ENCODE assay signal across 1 cellular context in the genomic region with DNA sequence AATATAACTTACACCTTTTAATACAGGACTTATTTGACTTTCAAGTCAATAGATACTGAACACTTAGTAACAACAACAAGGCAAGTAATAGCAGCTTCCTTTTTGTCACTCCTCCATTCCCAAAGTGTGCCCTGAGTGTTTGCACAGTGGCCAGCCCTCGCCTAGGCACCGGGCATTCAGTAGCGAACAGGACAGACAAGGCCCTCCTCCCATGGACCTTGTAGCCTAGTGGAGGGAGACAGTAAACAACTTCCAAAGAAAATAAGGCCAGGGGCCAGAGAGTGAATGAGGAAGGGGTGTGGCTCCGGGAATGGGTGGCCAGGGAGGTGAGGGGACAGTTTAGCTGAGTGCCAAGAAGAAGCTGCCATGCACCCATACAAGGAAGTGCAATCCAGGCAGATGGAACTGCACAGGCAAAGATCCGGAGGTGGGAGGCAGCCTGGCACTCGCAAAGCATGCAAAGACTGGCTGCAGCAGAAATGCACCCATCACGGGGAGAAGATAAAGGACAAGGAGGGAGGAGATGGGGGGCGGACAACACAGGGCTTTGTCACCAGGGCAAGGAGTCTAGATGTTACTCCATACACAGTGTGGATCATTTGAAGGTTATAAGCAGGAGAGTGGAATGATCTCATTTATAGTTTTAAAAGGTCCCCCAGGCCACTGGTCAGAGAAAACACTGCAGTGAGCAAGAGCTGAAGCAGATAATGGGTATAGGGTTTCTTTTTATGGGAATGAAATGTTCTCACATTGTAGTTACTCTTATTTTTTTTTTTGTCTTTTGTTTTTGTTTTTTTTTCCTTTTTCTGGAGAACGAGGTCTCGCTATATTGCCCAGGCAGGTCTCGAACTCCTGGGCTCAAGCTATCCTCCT.
TF ChIP-seq lines count a peak whose summit lies in the region.

No MANE protein-coding gene starts in this region.

TF ChIP-seq in GM23338, 12 proteins besides CTCF, POLR2A, EP300 and RAD21:
- TF ChIP-seq ETS1 (IDR thresholded peaks at IDR 0.05), result no peak
- no peak for TF ChIP-seq ZNF462 (CRISPR knock-in tag; IDR thresholded peaks at IDR 0.05)
- TF ChIP-seq ZNF114 (CRISPR knock-in tag; IDR thresholded peaks at IDR 0.05), result no peak
- TF ChIP-seq CREB1 (CRISPR knock-in tag; IDR thresholded peaks at IDR 0.05; ENCODE audit: low read depth), result no peak
- no peak for TF ChIP-seq REST (IDR thresholded peaks at IDR 0.05; ENCODE audit: unreplicated experiment)
- no peak for TF ChIP-seq EZH2phosphoT487 (IDR thresholded peaks at IDR 0.05; ENCODE audit: unreplicated experiment)
- TF ChIP-seq STAT1 (IDR thresholded peaks at IDR 0.05; ENCODE audit: unreplicated experiment), result no peak
- TF ChIP-seq JUNB (IDR thresholded peaks at IDR 0.05; ENCODE audit: unreplicated experiment), result no peak
- no peak for TF ChIP-seq NANOG (IDR thresholded peaks at IDR 0.05; ENCODE audit: borderline replicate concordance)
- TF ChIP-seq POLR2AphosphoS5 (IDR thresholded peaks at IDR 0.05; ENCODE audit: low read depth), result no peak
- no peak for TF ChIP-seq ZNF331 (CRISPR knock-in tag; IDR thresholded peaks at IDR 0.05; ENCODE audit: low read depth)
- TF ChIP-seq EZH2 (IDR thresholded peaks at IDR 0.05; ENCODE audit: low read depth, unreplicated experiment), result no peak
